2 cellular contexts compared by ENCODE assay signal in genomic region chr19:11806354-11807098, GRCh38.
TF ChIP-seq lines count a peak whose summit lies in the region.

No MANE protein-coding gene starts in this region.

TF ChIP-seq in HCT116, 20 proteins besides CTCF, POLR2A, EP300 and RAD21:
- peak; percentile 64 for TF ChIP-seq ZNF274 (IDR thresholded peaks at IDR 0.05; ENCODE audit: low read depth, low read length)
- no peak for TF ChIP-seq ELF1 (IDR thresholded peaks at IDR 0.05; ENCODE audit: borderline replicate concordance, low read depth)

TF ChIP-seq in K562, 482 proteins besides CTCF, POLR2A, EP300 and RAD21:
- no peak for TF ChIP-seq NR2C2 (CRISPR knock-in tag; IDR thresholded peaks at IDR 0.05)
- no peak for TF ChIP-seq NR2C2 (tag; IDR thresholded peaks at IDR 0.05)
- TF ChIP-seq TRIM28 (IDR thresholded peaks at IDR 0.05): peak; percentile 96
- TF ChIP-seq STAT5A (IDR thresholded peaks at IDR 0.05; ENCODE audit: borderline replicate concordance, low read length): no peak
- TF ChIP-seq MED1 (CRISPR knock-in tag; IDR thresholded peaks at IDR 0.05; ENCODE audit: borderline replicate concordance): no peak
- TF ChIP-seq TRIM24 (IDR thresholded peaks at IDR 0.05): peak in 1 of 2 experiments; percentile 27; a peak in 1 of 4 replicates
- TF ChIP-seq ZEB2 (IDR thresholded peaks at IDR 0.05): peak; percentile 57; the same call in 1 of the 2 replicates
- TF ChIP-seq ZNF280A (IDR thresholded peaks at IDR 0.05; ENCODE audit: low read depth, partially characterized antibody): peak; percentile 81
- no peak for TF ChIP-seq NKRF (IDR thresholded peaks at IDR 0.05; ENCODE audit: borderline replicate concordance)
- TF ChIP-seq HDAC2 (IDR thresholded peaks at IDR 0.05): no peak
- TF ChIP-seq THAP7 (CRISPR knock-in tag; IDR thresholded peaks at IDR 0.05): no peak
- peak in 1 of 2 experiments; percentile 67; a peak in 1 of 3 replicates for TF ChIP-seq CBX3 (IDR thresholded peaks at IDR 0.05; ENCODE audit: borderline replicate concordance in 1 of 2, low read length in 2 of 2)
- no peak for TF ChIP-seq NFIC (IDR thresholded peaks at IDR 0.05)
- peak; percentile 69 for TF ChIP-seq RBM25 (IDR thresholded peaks at IDR 0.05; ENCODE audit: low read depth, low read length, severe bottlenecking)
- TF ChIP-seq IFI16 (CRISPR knock-in tag; IDR thresholded peaks at IDR 0.05): no peak
- peak; percentile 44; the same call in 1 of the 2 replicates for TF ChIP-seq CBX1 (IDR thresholded peaks at IDR 0.05; ENCODE audit: low read depth)
- no peak for TF ChIP-seq YBX1 (IDR thresholded peaks at IDR 0.05)
- no peak for TF ChIP-seq TSHZ1 (CRISPR knock-in tag; IDR thresholded peaks at IDR 0.05)
- peak; percentile 71; the same call in 1 of the 2 replicates for TF ChIP-seq XRCC3 (IDR thresholded peaks at IDR 0.05)
- peak; percentile 98 for TF ChIP-seq ZNF75A (CRISPR knock-in tag; IDR thresholded peaks at IDR 0.05)
